Comparison of ENCODE assay signal across 28 cellular contexts in genomic region chr7:85997515-85997914, GRCh38.
"Had no signal": no experiment of that assay in that cellular context is flagged by ENCODE, and none has a peak within 500 bp of the region (broad histone marks: within the 10 kb centered on the region; RNA-seq: fewer than 3 reads in every experiment).

No MANE protein-coding gene starts in this region.

- H3K27ac Mint-ChIP-seq: activated CD4-positive, alpha-beta memory T cell treated with anti-CD3 and anti-CD28 coated beads, Interleukin-2, amount 10 ng/mL, durations not matched to agents 7 days and 5 days; activated CD4-positive, alpha-beta T cell treated with anti-CD3 and anti-CD28 coated beads, Interleukin-2, amount 10 ng/mL, durations not matched to agents 7 days and 5 days; activated naive CD8-positive, alpha-beta T cell; activated T-cell treated with anti-CD3 and anti-CD28 coated beads, Interleukin-2, amount 50 U/mL, for 24 hours; activated T-cell treated with anti-CD3 and anti-CD28 coated beads, Interleukin-2, amount 50 U/mL, for 72 hours; effector memory CD8-positive, alpha-beta T cell had no signal

- H3K27me3 Mint-ChIP-seq: activated CD4-positive, alpha-beta memory T cell treated with anti-CD3 and anti-CD28 coated beads, Interleukin-2, amount 10 ng/mL, durations not matched to agents 7 days and 5 days; activated CD4-positive, alpha-beta T cell treated with anti-CD3 and anti-CD28 coated beads, Interleukin-2, amount 10 ng/mL, durations not matched to agents 7 days and 5 days; activated naive CD8-positive, alpha-beta T cell; activated T-cell treated with anti-CD3 and anti-CD28 coated beads, Interleukin-2, amount 50 U/mL, for 24 hours; effector memory CD8-positive, alpha-beta T cell had no signal

- H3K4me3 Mint-ChIP-seq: activated CD4-positive, alpha-beta memory T cell treated with anti-CD3 and anti-CD28 coated beads, Interleukin-2, amount 10 ng/mL, durations not matched to agents 7 days and 5 days; activated CD4-positive, alpha-beta T cell treated with anti-CD3 and anti-CD28 coated beads, Interleukin-2, amount 10 ng/mL, durations not matched to agents 7 days and 5 days; activated naive CD8-positive, alpha-beta T cell; activated T-cell treated with anti-CD3 and anti-CD28 coated beads, Interleukin-2, amount 50 U/mL, for 24 hours; activated T-cell treated with anti-CD3 and anti-CD28 coated beads, Interleukin-2, amount 50 U/mL, for 72 hours; effector memory CD8-positive, alpha-beta T cell had no signal

- DNase-seq: activated CD4-positive, alpha-beta memory T cell treated with anti-CD3 and anti-CD28 coated beads, Interleukin-2, amount 10 ng/mL, durations not matched to agents 7 days and 5 days; activated CD4-positive, alpha-beta T cell treated with anti-CD3 and anti-CD28 coated beads for 1 hour; activated CD4-positive, alpha-beta T cell treated with anti-CD3 and anti-CD28 coated beads for 4 hours; activated CD4-positive, alpha-beta T cell treated with anti-CD3 and anti-CD28 coated beads, Interleukin-2, amount 10 ng/mL, durations not matched to agents 7 days and 5 days; activated CD4-positive, alpha-beta T cell treated with anti-CD3 and anti-CD28 coated beads, Interleukin-2, amount 50 U/mL, for 4 hours; activated CD8-positive, alpha-beta memory T cell treated with anti-CD3 and anti-CD28 coated beads, Interleukin-2, amount 50 U/mL, for 48 hours; activated gamma-delta T cell; activated naive CD4-positive, alpha-beta T cell; activated naive CD4-positive, alpha-beta T cell treated with anti-CD3 and anti-CD28 coated beads, Interleukin-2, amount 50 U/mL, for 16 hours; activated T-cell treated with anti-CD3 and anti-CD28 coated beads for 4 hours; activated T-cell treated with anti-CD3 and anti-CD28 coated beads, Interleukin-2, amount 50 U/mL, for 24 hours; activated T-cell treated with anti-CD3 and anti-CD28 coated beads, Interleukin-2, amount 50 U/mL, for 72 hours; amniotic stem cell; anterior cingulate cortex; brain microvascular endothelial cell; caudate nucleus; cortex of kidney; dermis blood vessel endothelial cell; effector CD4-positive, alpha-beta T cell; effector memory CD8-positive, alpha-beta T cell; foreskin fibroblast; head of caudate nucleus; hippocampal formation; T-helper 2 cell had no signal

- H3K4me1 Mint-ChIP-seq: activated CD4-positive, alpha-beta memory T cell treated with anti-CD3 and anti-CD28 coated beads, Interleukin-2, amount 10 ng/mL, durations not matched to agents 7 days and 5 days; activated CD4-positive, alpha-beta T cell treated with anti-CD3 and anti-CD28 coated beads, Interleukin-2, amount 10 ng/mL, durations not matched to agents 7 days and 5 days had no signal

- H3K27me3 ChIP-seq: brain microvascular endothelial cell had no signal

- ATAC-seq: activated T-cell treated with anti-CD3 and anti-CD28 coated beads, Interleukin-2, amount 50 U/mL, for 72 hours; effector memory CD8-positive, alpha-beta T cell; esophagus mucosa had no signal

- H3K36me3 Mint-ChIP-seq: activated naive CD8-positive, alpha-beta T cell had no signal

- FAIRE-seq: astrocyte, colon had no signal

- H3K27ac ChIP-seq: brain microvascular endothelial cell had no signal

- H3K36me3 ChIP-seq: brain microvascular endothelial cell had no signal
